1 cellular context compared by ENCODE assay signal in genomic region chr11:910589-911030, GRCh38.
TF ChIP-seq lines count a peak whose summit lies in the region.

Gene CHID1, minus strand, starts transcription at chr11:910810. Its CDS starts 5,994 bp downstream, at chr11:904816.

TF ChIP-seq in HepG2, 621 proteins besides CTCF, POLR2A, EP300 and RAD21 (continued from another document and continues in another):
- TF ChIP-seq ZNF687 (CRISPR knock-in tag; IDR thresholded peaks at IDR 0.05) = peak; percentile 80
- TF ChIP-seq DMAP1 (CRISPR knock-in tag; IDR thresholded peaks at IDR 0.05) = peak; percentile 58; the same call in 1 of the 2 replicates
- no peak for TF ChIP-seq ZNF678 (CRISPR knock-in tag; IDR thresholded peaks at IDR 0.05)
- no peak for TF ChIP-seq ZNF275 (CRISPR knock-in tag; IDR thresholded peaks at IDR 0.05; ENCODE audit: borderline replicate concordance)
- TF ChIP-seq ZSCAN21 (CRISPR knock-in tag; IDR thresholded peaks at IDR 0.05; ENCODE audit: borderline replicate concordance) = peak; percentile 84; the same call in 1 of the 2 replicates
- TF ChIP-seq ZNF224 (CRISPR knock-in tag; IDR thresholded peaks at IDR 0.05) = no peak
- no peak; the same call in 1 of the 2 replicates for TF ChIP-seq ZNF788 (CRISPR knock-in tag; IDR thresholded peaks at IDR 0.05; ENCODE audit: borderline replicate concordance)
- TF ChIP-seq ATF7-NPFF (CRISPR knock-in tag; IDR thresholded peaks at IDR 0.05; ENCODE audit: low read depth) = peak; percentile 77; the same call in 1 of the 2 replicates
- no peak for TF ChIP-seq CC2D1A (CRISPR knock-in tag; IDR thresholded peaks at IDR 0.05)
- TF ChIP-seq USF2 (IDR thresholded peaks at IDR 0.05; ENCODE audit: low read depth, low read length) = no peak
- TF ChIP-seq USF2 (CRISPR knock-in tag; IDR thresholded peaks at IDR 0.05; ENCODE audit: borderline replicate concordance) = no peak
- TF ChIP-seq CBX5 (CRISPR knock-in tag; IDR thresholded peaks at IDR 0.05; ENCODE audit: borderline replicate concordance) = no peak
- no peak for TF ChIP-seq ZNF670 (CRISPR knock-in tag; IDR thresholded peaks at IDR 0.05; ENCODE audit: borderline replicate concordance)
- TF ChIP-seq NFRKB (IDR thresholded peaks at IDR 0.05) = no peak
- TF ChIP-seq HCFC1 (IDR thresholded peaks at IDR 0.05; ENCODE audit: low read depth, low read length) = 0 out of 2 replicates have a peak, but pooled peaks have one; percentile 21
- no peak for TF ChIP-seq AHDC1 (CRISPR knock-in tag; IDR thresholded peaks at IDR 0.05; ENCODE audit: borderline replicate concordance)
- TF ChIP-seq NAIF1 (CRISPR knock-in tag; IDR thresholded peaks at IDR 0.05; ENCODE audit: borderline replicate concordance) = no peak
- no peak for TF ChIP-seq TCF12 (IDR thresholded peaks at IDR 0.05)
- TF ChIP-seq TCF12 (CRISPR knock-in tag; IDR thresholded peaks at IDR 0.05) = no peak
- peak; percentile 86 for TF ChIP-seq ZNF143 (CRISPR knock-in tag; IDR thresholded peaks at IDR 0.05)
- peak; percentile 90; the same call in 1 of the 2 replicates for TF ChIP-seq ZNF713 (CRISPR knock-in tag; IDR thresholded peaks at IDR 0.05)
- TF ChIP-seq ZSCAN9 (CRISPR knock-in tag; IDR thresholded peaks at IDR 0.05; ENCODE audit: borderline replicate concordance) = no peak
- no peak for TF ChIP-seq MTF1 (CRISPR knock-in tag; IDR thresholded peaks at IDR 0.05)
- no peak for TF ChIP-seq IRF2 (CRISPR knock-in tag; IDR thresholded peaks at IDR 0.05)
- peak; percentile 78; the same call in 1 of the 2 replicates for TF ChIP-seq IRF9 (CRISPR knock-in tag; IDR thresholded peaks at IDR 0.05; ENCODE audit: borderline replicate concordance)
- TF ChIP-seq ZBTB4 (CRISPR knock-in tag; IDR thresholded peaks at IDR 0.05; ENCODE audit: borderline replicate concordance) = no peak
- TF ChIP-seq TOPORS (CRISPR knock-in tag; IDR thresholded peaks at IDR 0.05) = peak; percentile 56; the same call in 1 of the 2 replicates
- 0 out of 2 replicates have a peak, but pooled peaks have one; percentile 25 for TF ChIP-seq ZNF629 (CRISPR knock-in tag; conservative IDR thresholded peaks at IDR 0.05)
- no peak for TF ChIP-seq HOXA5 (CRISPR knock-in tag; IDR thresholded peaks at IDR 0.05)
- no peak for TF ChIP-seq IRF1 (CRISPR knock-in tag; IDR thresholded peaks at IDR 0.05; ENCODE audit: low read depth)
- no peak for TF ChIP-seq TCF7 (IDR thresholded peaks at IDR 0.05; ENCODE audit: low read depth)
- TF ChIP-seq SUZ12 (IDR thresholded peaks at IDR 0.05; ENCODE audit: low read depth, low read length) = peak; percentile 29; the same call in 1 of the 2 replicates
- TF ChIP-seq ZNF296 (CRISPR knock-in tag; conservative IDR thresholded peaks at IDR 0.05) = no peak; the same call in 1 of the 2 replicates
- no peak for TF ChIP-seq ZNF326 (CRISPR knock-in tag; IDR thresholded peaks at IDR 0.05; ENCODE audit: borderline replicate concordance)
- peak; percentile 29; the same call in 1 of the 2 replicates for TF ChIP-seq ZNF232 (CRISPR knock-in tag; IDR thresholded peaks at IDR 0.05; ENCODE audit: borderline replicate concordance)
- TF ChIP-seq ZFP37 (CRISPR knock-in tag; IDR thresholded peaks at IDR 0.05; ENCODE audit: borderline replicate concordance) = no peak
- no peak for TF ChIP-seq LRRFIP1 (CRISPR knock-in tag; conservative IDR thresholded peaks at IDR 0.05)
